Comparison of ENCODE assay signal across 1 cellular context in the genomic region with DNA sequence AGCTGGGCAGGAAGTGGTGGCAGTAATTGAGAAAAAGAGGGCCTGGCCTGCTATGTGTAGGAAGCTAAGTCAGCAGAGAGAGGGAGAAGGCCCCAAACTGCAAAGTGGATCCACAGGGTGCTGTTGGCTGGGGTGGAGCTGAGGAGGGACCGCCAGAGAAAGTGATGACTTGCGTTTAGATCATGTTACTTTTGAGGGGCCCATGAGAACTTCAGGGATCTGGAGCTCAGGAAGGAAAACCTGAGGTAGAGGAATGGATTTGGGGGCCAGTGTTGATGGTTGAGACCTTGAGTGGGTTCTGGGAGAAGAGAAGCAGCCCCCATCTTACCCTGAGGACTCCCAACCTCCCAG.
TF ChIP-seq lines count a peak whose summit lies in the region.

No MANE protein-coding gene starts in this region.

TF ChIP-seq in K562, 482 proteins besides CTCF, POLR2A, EP300 and RAD21 (continued from another document and continues in another):
- TF ChIP-seq, protein P1, sequence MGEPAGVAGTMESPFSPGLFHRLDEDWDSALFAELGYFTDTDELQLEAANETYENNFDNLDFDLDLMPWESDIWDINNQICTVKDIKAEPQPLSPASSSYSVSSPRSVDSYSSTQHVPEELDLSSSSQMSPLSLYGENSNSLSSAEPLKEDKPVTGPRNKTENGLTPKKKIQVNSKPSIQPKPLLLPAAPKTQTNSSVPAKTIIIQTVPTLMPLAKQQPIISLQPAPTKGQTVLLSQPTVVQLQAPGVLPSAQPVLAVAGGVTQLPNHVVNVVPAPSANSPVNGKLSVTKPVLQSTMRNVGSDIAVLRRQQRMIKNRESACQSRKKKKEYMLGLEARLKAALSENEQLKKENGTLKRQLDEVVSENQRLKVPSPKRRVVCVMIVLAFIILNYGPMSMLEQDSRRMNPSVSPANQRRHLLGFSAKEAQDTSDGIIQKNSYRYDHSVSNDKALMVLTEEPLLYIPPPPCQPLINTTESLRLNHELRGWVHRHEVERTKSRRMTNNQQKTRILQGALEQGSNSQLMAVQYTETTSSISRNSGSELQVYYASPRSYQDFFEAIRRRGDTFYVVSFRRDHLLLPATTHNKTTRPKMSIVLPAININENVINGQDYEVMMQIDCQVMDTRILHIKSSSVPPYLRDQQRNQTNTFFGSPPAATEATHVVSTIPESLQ (CRISPR knock-in tag; IDR thresholded peaks at IDR 0.05): 0 out of 2 replicates have a peak, but pooled peaks have one; percentile 44
- TF ChIP-seq NR2C2 (CRISPR knock-in tag; IDR thresholded peaks at IDR 0.05): no peak
- TF ChIP-seq NR2C2 (tag; IDR thresholded peaks at IDR 0.05): 0 out of 2 replicates have a peak, but pooled peaks have one; percentile 8
- TF ChIP-seq PML (IDR thresholded peaks at IDR 0.05; ENCODE audit: low read length): no peak
- no peak for TF ChIP-seq GABPB2 (CRISPR knock-in tag; conservative IDR thresholded peaks at IDR 0.05)
- no peak for TF ChIP-seq KHSRP (IDR thresholded peaks at IDR 0.05)
- no peak for TF ChIP-seq HMG20A (CRISPR knock-in tag; conservative IDR thresholded peaks at IDR 0.05)
- TF ChIP-seq ZKSCAN3 (CRISPR knock-in tag; IDR thresholded peaks at IDR 0.05): no peak
- TF ChIP-seq, protein P2, sequence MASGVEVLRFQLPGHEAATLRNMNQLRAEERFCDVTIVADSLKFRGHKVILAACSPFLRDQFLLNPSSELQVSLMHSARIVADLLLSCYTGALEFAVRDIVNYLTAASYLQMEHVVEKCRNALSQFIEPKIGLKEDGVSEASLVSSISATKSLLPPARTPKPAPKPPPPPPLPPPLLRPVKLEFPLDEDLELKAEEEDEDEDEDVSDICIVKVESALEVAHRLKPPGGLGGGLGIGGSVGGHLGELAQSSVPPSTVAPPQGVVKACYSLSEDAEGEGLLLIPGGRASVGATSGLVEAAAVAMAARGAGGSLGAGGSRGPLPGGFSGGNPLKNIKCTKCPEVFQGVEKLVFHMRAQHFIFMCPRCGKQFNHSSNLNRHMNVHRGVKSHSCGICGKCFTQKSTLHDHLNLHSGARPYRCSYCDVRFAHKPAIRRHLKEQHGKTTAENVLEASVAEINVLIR (CRISPR knock-in tag; IDR thresholded peaks at IDR 0.05): no peak
- TF ChIP-seq, protein P3, sequence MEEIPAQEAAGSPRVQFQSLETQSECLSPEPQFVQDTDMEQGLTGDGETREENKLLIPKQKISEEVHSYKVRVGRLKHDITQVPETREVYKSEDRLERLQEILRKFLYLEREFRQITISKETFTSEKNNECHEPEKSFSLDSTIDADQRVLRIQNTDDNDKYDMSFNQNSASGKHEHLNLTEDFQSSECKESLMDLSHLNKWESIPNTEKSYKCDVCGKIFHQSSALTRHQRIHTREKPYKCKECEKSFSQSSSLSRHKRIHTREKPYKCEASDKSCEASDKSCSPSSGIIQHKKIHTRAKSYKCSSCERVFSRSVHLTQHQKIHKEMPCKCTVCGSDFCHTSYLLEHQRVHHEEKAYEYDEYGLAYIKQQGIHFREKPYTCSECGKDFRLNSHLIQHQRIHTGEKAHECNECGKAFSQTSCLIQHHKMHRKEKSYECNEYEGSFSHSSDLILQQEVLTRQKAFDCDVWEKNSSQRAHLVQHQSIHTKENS (CRISPR knock-in tag; IDR thresholded peaks at IDR 0.05): no peak
- 0 out of 2 replicates have a peak, but pooled peaks have one; percentile 1 for TF ChIP-seq E2F3 (CRISPR knock-in tag; IDR thresholded peaks at IDR 0.05)
- TF ChIP-seq MCM2 (IDR thresholded peaks at IDR 0.05; ENCODE audit: low read depth): no peak
- TF ChIP-seq ZNF274 (IDR thresholded peaks at IDR 0.05; ENCODE audit: borderline replicate concordance, low read depth, low read length): no peak
- TF ChIP-seq, protein P4, sequence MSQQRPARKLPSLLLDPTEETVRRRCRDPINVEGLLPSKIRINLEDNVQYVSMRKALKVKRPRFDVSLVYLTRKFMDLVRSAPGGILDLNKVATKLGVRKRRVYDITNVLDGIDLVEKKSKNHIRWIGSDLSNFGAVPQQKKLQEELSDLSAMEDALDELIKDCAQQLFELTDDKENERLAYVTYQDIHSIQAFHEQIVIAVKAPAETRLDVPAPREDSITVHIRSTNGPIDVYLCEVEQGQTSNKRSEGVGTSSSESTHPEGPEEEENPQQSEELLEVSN (IDR thresholded peaks at IDR 0.05; ENCODE audit: borderline replicate concordance in 1 of 2, extremely low read depth in 1 of 2, insufficient read depth in 1 of 2, insufficient read length in 1 of 2, low read depth in 1 of 2, low read length in 1 of 2, poor library complexity in 1 of 2, severe bottlenecking in 1 of 2): no peak
- TF ChIP-seq, protein P5, sequence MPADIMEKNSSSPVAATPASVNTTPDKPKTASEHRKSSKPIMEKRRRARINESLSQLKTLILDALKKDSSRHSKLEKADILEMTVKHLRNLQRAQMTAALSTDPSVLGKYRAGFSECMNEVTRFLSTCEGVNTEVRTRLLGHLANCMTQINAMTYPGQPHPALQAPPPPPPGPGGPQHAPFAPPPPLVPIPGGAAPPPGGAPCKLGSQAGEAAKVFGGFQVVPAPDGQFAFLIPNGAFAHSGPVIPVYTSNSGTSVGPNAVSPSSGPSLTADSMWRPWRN (IDR thresholded peaks at IDR 0.05; ENCODE audit: low read depth): no peak
- TF ChIP-seq MAFF (IDR thresholded peaks at IDR 0.05; ENCODE audit: low read length): peak; percentile 42; the same call in 1 of the 2 replicates
- no peak for TF ChIP-seq CBFB (CRISPR knock-in tag; IDR thresholded peaks at IDR 0.05)
- TF ChIP-seq SAFB2 (IDR thresholded peaks at IDR 0.05; ENCODE audit: borderline replicate concordance, low read depth, low read length, severe bottlenecking): no peak
- 0 out of 2 replicates have a peak, but pooled peaks have one; percentile 1 for TF ChIP-seq ZNF707 (CRISPR knock-in tag; conservative IDR thresholded peaks at IDR 0.05)
- TF ChIP-seq BHLHE40 (IDR thresholded peaks at IDR 0.05; ENCODE audit: low read length): no peak
- TF ChIP-seq BACH1 (tag; IDR thresholded peaks at IDR 0.05): no peak
- TF ChIP-seq ZFP36 (IDR thresholded peaks at IDR 0.05; ENCODE audit: low read depth, low read length, partially characterized antibody): no peak
- TF ChIP-seq CBX2 (IDR thresholded peaks at IDR 0.05; ENCODE audit: insufficient read depth, low read length, poor library complexity, severe bottlenecking): no peak
- no peak for TF ChIP-seq U2AF1 (optimal IDR thresholded peaks at IDR 0.05; ENCODE audit: low read depth, low read length)
- TF ChIP-seq, protein P6, sequence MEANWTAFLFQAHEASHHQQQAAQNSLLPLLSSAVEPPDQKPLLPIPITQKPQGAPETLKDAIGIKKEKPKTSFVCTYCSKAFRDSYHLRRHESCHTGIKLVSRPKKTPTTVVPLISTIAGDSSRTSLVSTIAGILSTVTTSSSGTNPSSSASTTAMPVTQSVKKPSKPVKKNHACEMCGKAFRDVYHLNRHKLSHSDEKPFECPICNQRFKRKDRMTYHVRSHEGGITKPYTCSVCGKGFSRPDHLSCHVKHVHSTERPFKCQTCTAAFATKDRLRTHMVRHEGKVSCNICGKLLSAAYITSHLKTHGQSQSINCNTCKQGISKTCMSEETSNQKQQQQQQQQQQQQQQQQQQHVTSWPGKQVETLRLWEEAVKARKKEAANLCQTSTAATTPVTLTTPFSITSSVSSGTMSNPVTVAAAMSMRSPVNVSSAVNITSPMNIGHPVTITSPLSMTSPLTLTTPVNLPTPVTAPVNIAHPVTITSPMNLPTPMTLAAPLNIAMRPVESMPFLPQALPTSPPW (CRISPR knock-in tag; IDR thresholded peaks at IDR 0.05): 0 out of 2 replicates have a peak, but pooled peaks have one; percentile 7
- TF ChIP-seq, protein P7, sequence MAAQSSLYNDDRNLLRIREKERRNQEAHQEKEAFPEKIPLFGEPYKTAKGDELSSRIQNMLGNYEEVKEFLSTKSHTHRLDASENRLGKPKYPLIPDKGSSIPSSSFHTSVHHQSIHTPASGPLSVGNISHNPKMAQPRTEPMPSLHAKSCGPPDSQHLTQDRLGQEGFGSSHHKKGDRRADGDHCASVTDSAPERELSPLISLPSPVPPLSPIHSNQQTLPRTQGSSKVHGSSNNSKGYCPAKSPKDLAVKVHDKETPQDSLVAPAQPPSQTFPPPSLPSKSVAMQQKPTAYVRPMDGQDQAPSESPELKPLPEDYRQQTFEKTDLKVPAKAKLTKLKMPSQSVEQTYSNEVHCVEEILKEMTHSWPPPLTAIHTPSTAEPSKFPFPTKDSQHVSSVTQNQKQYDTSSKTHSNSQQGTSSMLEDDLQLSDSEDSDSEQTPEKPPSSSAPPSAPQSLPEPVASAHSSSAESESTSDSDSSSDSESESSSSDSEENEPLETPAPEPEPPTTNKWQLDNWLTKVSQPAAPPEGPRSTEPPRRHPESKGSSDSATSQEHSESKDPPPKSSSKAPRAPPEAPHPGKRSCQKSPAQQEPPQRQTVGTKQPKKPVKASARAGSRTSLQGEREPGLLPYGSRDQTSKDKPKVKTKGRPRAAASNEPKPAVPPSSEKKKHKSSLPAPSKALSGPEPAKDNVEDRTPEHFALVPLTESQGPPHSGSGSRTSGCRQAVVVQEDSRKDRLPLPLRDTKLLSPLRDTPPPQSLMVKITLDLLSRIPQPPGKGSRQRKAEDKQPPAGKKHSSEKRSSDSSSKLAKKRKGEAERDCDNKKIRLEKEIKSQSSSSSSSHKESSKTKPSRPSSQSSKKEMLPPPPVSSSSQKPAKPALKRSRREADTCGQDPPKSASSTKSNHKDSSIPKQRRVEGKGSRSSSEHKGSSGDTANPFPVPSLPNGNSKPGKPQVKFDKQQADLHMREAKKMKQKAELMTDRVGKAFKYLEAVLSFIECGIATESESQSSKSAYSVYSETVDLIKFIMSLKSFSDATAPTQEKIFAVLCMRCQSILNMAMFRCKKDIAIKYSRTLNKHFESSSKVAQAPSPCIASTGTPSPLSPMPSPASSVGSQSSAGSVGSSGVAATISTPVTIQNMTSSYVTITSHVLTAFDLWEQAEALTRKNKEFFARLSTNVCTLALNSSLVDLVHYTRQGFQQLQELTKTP (IDR thresholded peaks at IDR 0.05; ENCODE audit: low read depth in 1 of 2, partially characterized antibody in 2 of 2): no peak
- no peak for TF ChIP-seq HMG20B (CRISPR knock-in tag; IDR thresholded peaks at IDR 0.05)
- TF ChIP-seq, protein P8, sequence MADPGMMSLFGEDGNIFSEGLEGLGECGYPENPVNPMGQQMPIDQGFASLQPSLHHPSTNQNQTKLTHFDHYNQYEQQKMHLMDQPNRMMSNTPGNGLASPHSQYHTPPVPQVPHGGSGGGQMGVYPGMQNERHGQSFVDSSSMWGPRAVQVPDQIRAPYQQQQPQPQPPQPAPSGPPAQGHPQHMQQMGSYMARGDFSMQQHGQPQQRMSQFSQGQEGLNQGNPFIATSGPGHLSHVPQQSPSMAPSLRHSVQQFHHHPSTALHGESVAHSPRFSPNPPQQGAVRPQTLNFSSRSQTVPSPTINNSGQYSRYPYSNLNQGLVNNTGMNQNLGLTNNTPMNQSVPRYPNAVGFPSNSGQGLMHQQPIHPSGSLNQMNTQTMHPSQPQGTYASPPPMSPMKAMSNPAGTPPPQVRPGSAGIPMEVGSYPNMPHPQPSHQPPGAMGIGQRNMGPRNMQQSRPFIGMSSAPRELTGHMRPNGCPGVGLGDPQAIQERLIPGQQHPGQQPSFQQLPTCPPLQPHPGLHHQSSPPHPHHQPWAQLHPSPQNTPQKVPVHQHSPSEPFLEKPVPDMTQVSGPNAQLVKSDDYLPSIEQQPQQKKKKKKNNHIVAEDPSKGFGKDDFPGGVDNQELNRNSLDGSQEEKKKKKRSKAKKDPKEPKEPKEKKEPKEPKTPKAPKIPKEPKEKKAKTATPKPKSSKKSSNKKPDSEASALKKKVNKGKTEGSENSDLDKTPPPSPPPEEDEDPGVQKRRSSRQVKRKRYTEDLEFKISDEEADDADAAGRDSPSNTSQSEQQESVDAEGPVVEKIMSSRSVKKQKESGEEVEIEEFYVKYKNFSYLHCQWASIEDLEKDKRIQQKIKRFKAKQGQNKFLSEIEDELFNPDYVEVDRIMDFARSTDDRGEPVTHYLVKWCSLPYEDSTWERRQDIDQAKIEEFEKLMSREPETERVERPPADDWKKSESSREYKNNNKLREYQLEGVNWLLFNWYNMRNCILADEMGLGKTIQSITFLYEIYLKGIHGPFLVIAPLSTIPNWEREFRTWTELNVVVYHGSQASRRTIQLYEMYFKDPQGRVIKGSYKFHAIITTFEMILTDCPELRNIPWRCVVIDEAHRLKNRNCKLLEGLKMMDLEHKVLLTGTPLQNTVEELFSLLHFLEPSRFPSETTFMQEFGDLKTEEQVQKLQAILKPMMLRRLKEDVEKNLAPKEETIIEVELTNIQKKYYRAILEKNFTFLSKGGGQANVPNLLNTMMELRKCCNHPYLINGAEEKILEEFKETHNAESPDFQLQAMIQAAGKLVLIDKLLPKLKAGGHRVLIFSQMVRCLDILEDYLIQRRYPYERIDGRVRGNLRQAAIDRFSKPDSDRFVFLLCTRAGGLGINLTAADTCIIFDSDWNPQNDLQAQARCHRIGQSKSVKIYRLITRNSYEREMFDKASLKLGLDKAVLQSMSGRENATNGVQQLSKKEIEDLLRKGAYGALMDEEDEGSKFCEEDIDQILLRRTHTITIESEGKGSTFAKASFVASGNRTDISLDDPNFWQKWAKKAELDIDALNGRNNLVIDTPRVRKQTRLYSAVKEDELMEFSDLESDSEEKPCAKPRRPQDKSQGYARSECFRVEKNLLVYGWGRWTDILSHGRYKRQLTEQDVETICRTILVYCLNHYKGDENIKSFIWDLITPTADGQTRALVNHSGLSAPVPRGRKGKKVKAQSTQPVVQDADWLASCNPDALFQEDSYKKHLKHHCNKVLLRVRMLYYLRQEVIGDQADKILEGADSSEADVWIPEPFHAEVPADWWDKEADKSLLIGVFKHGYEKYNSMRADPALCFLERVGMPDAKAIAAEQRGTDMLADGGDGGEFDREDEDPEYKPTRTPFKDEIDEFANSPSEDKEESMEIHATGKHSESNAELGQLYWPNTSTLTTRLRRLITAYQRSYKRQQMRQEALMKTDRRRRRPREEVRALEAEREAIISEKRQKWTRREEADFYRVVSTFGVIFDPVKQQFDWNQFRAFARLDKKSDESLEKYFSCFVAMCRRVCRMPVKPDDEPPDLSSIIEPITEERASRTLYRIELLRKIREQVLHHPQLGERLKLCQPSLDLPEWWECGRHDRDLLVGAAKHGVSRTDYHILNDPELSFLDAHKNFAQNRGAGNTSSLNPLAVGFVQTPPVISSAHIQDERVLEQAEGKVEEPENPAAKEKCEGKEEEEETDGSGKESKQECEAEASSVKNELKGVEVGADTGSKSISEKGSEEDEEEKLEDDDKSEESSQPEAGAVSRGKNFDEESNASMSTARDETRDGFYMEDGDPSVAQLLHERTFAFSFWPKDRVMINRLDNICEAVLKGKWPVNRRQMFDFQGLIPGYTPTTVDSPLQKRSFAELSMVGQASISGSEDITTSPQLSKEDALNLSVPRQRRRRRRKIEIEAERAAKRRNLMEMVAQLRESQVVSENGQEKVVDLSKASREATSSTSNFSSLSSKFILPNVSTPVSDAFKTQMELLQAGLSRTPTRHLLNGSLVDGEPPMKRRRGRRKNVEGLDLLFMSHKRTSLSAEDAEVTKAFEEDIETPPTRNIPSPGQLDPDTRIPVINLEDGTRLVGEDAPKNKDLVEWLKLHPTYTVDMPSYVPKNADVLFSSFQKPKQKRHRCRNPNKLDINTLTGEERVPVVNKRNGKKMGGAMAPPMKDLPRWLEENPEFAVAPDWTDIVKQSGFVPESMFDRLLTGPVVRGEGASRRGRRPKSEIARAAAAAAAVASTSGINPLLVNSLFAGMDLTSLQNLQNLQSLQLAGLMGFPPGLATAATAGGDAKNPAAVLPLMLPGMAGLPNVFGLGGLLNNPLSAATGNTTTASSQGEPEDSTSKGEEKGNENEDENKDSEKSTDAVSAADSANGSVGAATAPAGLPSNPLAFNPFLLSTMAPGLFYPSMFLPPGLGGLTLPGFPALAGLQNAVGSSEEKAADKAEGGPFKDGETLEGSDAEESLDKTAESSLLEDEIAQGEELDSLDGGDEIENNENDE (IDR thresholded peaks at IDR 0.05; ENCODE audit: low read depth, low read length): no peak
